In the genomic region with DNA sequence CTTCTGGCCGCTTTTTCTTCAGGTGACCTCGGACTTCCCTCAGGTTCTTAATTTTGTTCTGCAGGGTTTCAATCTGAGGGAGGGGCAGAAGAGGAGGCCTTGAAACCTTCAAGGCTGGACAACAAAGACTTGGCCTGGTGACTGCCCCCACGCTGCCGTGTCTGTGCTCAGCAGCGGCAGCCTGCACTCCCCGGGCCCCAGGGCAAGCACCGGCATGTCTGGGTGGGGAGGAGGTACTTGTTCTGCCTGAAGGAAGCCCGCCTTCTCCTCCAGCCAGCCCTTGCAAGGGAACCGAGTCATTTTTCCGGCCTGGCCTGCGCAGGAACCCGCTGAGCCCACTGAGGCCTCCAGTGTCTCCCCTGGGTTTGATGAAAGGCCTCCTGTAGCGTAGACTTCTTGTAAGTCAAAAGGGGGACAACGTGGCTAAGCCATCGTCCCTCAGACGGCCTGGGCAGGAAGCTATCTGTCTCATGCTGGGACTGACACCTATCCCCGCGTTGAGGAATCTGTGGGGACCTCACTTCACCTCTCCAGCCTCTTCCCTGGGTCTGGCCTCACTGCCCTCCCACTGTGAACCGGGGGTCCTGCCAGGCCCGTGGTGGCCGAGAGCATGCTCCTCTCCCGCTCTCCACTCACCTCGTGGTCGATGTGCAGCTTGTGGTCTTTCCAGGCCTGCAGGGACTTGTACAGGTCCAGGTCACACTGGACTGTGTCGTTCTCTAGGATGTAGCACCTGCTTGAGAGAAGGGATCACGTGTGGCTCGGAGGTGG, we compare ENCODE assay signal across 25 cellular contexts.
DNase-seq lines count a peak whose midpoint lies in the region; FAIRE-seq and TF ChIP-seq lines count a peak whose summit lies in the region.
"Had no signal": no experiment of that assay in that cellular context is flagged by ENCODE, and none has a peak within 500 bp of the region (broad histone marks: within the 10 kb centered on the region; RNA-seq: fewer than 3 reads in every experiment).

No MANE protein-coding gene starts in this region.

- no peak for TF ChIP-seq CTCF in neural crest cell (conservative IDR thresholded peaks at IDR 0.05)
- TF ChIP-seq CTCF in sigmoid colon (IDR thresholded peaks at IDR 0.05): no peak

- peaks cover 34% of the 10 kb centered on the region for H3K4me1 Mint-ChIP-seq in dendritic cell treated with granulocyte-macrophage colony-stimulating factor and Interleukin-4, amounts not matched to agents 40 ng/mL and 50 ng/mL, for 4 days (ENCODE audit: low read depth)
- H3K4me1 Mint-ChIP-seq in neural crest cell: peaks cover 12% of the 10 kb centered on the region

- no peaks in the 10 kb centered on the region for H3K27me3 ChIP-seq in HUES6 (ENCODE audit: control insufficient read depth, insufficient read depth, low read length)
- no peaks in the 10 kb centered on the region for H3K27me3 ChIP-seq in sigmoid colon
- no peaks in the 10 kb centered on the region for H3K27me3 ChIP-seq in small intestine (ENCODE audit: control insufficient read depth in 2 of 2, insufficient read depth in 2 of 2, low read length in 2 of 2)
- H3K27me3 ChIP-seq: body of pancreas, SJCRH30 had no signal

- peaks cover 100% of the 10 kb centered on the region for H3K36me3 Mint-ChIP-seq in dendritic cell treated with granulocyte-macrophage colony-stimulating factor and Interleukin-4, amounts not matched to agents 40 ng/mL and 50 ng/mL, for 4 days (ENCODE audit: low read depth)
- H3K36me3 Mint-ChIP-seq in neural crest cell (ENCODE audit: low read depth): peaks cover 3% of the 10 kb centered on the region

- TF ChIP-seq POLR2A in GM12891 (IDR thresholded peaks at IDR 0.05; ENCODE audit: low read depth, low read length): no peak
- TF ChIP-seq POLR2A in sigmoid colon (IDR thresholded peaks at IDR 0.05): no peak

- peak overlapping the region; percentile 43 for H3K27ac Mint-ChIP-seq in dendritic cell treated with granulocyte-macrophage colony-stimulating factor and Interleukin-4, amounts not matched to agents 40 ng/mL and 50 ng/mL, for 4 days
- peak overlapping the region; percentile 27 for H3K27ac Mint-ChIP-seq in neural crest cell (ENCODE audit: unreplicated experiment)
- H3K27ac Mint-ChIP-seq: activated naive CD8-positive, alpha-beta T cell treated with anti-CD3 and anti-CD28 coated beads, Interleukin-2, amount 10 ng/mL, durations not matched to agents 7 days and 5 days had no signal

- no peaks in the 10 kb centered on the region for H3K9me3 ChIP-seq in HUES6 (ENCODE audit: control insufficient read depth, insufficient read depth, low read depth, low read length)
- no peaks in the 10 kb centered on the region for H3K9me3 ChIP-seq in sigmoid colon
- H3K9me3 ChIP-seq in small intestine (ENCODE audit: control insufficient read depth, low read depth): no peaks in the 10 kb centered on the region
- H3K9me3 ChIP-seq: body of pancreas, SJCRH30 had no signal

- H3K4me3 ChIP-seq in HUES6 (ENCODE audit: low read depth, low read length): no peak overlapping the region
- no peak overlapping the region for H3K4me3 ChIP-seq in sigmoid colon
- H3K4me3 ChIP-seq in small intestine (ENCODE audit: low read depth in 1 of 2, low read length in 2 of 2): no peak overlapping the region
- H3K4me3 ChIP-seq: body of pancreas, coronary artery, SJCRH30 had no signal

- FAIRE-seq in GM12891 (lab: Jason Lieb, UNC) (no peak), small intestine (lab: Jason Lieb, UNC) (no peak)
- FAIRE-seq: endothelial cell of umbilical vein had no signal

- WGBS in sigmoid colon, 2 donors: 92 to 93% methylated on average over 27 of the region's 27 CpGs
- 90 to 94% (median 92%) methylated on average over 27 of the region's 27 CpGs for WGBS in small intestine, 3 donors

- no peak for DNase-seq in GM12891 (ENCODE audit: insufficient read length, low spot score)
- DNase-seq in neural crest cell (ENCODE audit: low read depth, low spot score): no peak
- DNase-seq in NCI-H2107 treated with DMSO at 0.1 percent for 48 hours (lab: John Stamatoyannopoulos, UW; ENCODE audit: unreplicated experiment): no peak
- no peak for DNase-seq in sigmoid colon
- DNase-seq in small intestine: no peak
- DNase-seq: activated CD4-positive, alpha-beta T cell treated with anti-CD3 and anti-CD28 coated beads, Interleukin-2, amount 50 U/mL, for 48 hours; activated naive CD8-positive, alpha-beta T cell treated with anti-CD3 and anti-CD28 coated beads, Interleukin-2, amount 10 ng/mL, durations not matched to agents 7 days and 5 days; activated T-cell treated with anti-CD3 and anti-CD28 coated beads, Interleukin-2, amount 50 U/mL, for 1 hour; body of pancreas; CD4-positive, CD25-positive, alpha-beta regulatory T cell; DMS53; foreskin fibroblast; hypothalamus; kidney glomerular epithelial cell; NCI-H1048; NCI-H2081 treated with DMSO at 0.1 percent for 48 hours; NCI-H524 treated with DMSO at 0.1 percent for 48 hours; OCI-M1; SJCRH30; stimulated activated CD4-positive, alpha-beta T cell treated with anti-CD3 and anti-CD28 coated beads, Interleukin-4, amount 100 ng/mL, for 4 hours; T-helper 2 cell had no signal

- peaks cover 40% of the 10 kb centered on the region for H3K36me3 ChIP-seq in HUES6 (ENCODE audit: control insufficient read depth, insufficient read depth, low read length)
- H3K36me3 ChIP-seq in sigmoid colon: peaks cover 0 to 41% (median 9%) of the 10 kb centered on the region in 4 donors
- no peaks in the 10 kb centered on the region for H3K36me3 ChIP-seq in small intestine (ENCODE audit: control insufficient read depth in 2 of 2, insufficient read depth in 2 of 2, low read length in 2 of 2)

- H3K27ac ChIP-seq in HUES6 (ENCODE audit: low read depth, low read length): peak overlapping the region; percentile 17; the same call in 1 of the 2 replicates
- no peak overlapping the region for H3K27ac ChIP-seq in sigmoid colon
- no peak overlapping the region for H3K27ac ChIP-seq in small intestine (ENCODE audit: low read depth in 1 of 2, low read length in 1 of 2)
- H3K27ac ChIP-seq: body of pancreas, coronary artery, SJCRH30 had no signal

- H3K4me3 Mint-ChIP-seq in dendritic cell treated with granulocyte-macrophage colony-stimulating factor and Interleukin-4, amounts not matched to agents 40 ng/mL and 50 ng/mL, for 4 days: no peak overlapping the region
- no peak overlapping the region for H3K4me3 Mint-ChIP-seq in neural crest cell
- H3K4me3 Mint-ChIP-seq: activated naive CD8-positive, alpha-beta T cell treated with anti-CD3 and anti-CD28 coated beads, Interleukin-2, amount 10 ng/mL, durations not matched to agents 7 days and 5 days; CD4-positive, CD25-positive, alpha-beta regulatory T cell had no signal

- TF ChIP-seq EP300 in sigmoid colon (IDR thresholded peaks at IDR 0.05): no peak

- intact Hi-C loops in dendritic cell treated with granulocyte-macrophage colony-stimulating factor and Interleukin-4, amounts not matched to agents 40 ng/mL and 50 ng/mL, for 4 days (cut with micrococcal nuclease): no loop called here
- intact Hi-C loops in sigmoid colon (cut with DNase I): no loop called here

- no peaks in the 10 kb centered on the region for H3K9me3 Mint-ChIP-seq in dendritic cell treated with granulocyte-macrophage colony-stimulating factor and Interleukin-4, amounts not matched to agents 40 ng/mL and 50 ng/mL, for 4 days
- H3K9me3 Mint-ChIP-seq in neural crest cell: no peaks in the 10 kb centered on the region
- H3K9me3 Mint-ChIP-seq: activated naive CD8-positive, alpha-beta T cell treated with anti-CD3 and anti-CD28 coated beads, Interleukin-2, amount 10 ng/mL, durations not matched to agents 7 days and 5 days; CD4-positive, CD25-positive, alpha-beta regulatory T cell had no signal

- peak overlapping the region; percentile 13 for H3K9ac ChIP-seq in HUES6 (ENCODE audit: low read length)

- H3K4me1 ChIP-seq in HUES6 (ENCODE audit: control insufficient read depth, insufficient read depth, low read length) (peaks cover 8% of the 10 kb centered on the region), sigmoid colon (peaks cover 0 to 9% (median 5%) of the 10 kb centered on the region in 4 donors), small intestine (ENCODE audit: control insufficient read depth in 2 of 2, insufficient read depth in 1 of 2, low read depth in 1 of 2, low read length in 1 of 2) (peaks cover 0 to 5% of the 10 kb centered on the region in 2 donors)
- H3K4me1 ChIP-seq: body of pancreas, SJCRH30 had no signal

- H3K27me3 Mint-ChIP-seq in dendritic cell treated with granulocyte-macrophage colony-stimulating factor and Interleukin-4, amounts not matched to agents 40 ng/mL and 50 ng/mL, for 4 days: no peaks in the 10 kb centered on the region
- no peaks in the 10 kb centered on the region for H3K27me3 Mint-ChIP-seq in neural crest cell (ENCODE audit: low read depth)
- H3K27me3 Mint-ChIP-seq: activated naive CD8-positive, alpha-beta T cell treated with anti-CD3 and anti-CD28 coated beads, Interleukin-2, amount 10 ng/mL, durations not matched to agents 7 days and 5 days; CD4-positive, CD25-positive, alpha-beta regulatory T cell had no signal

TF ChIP-seq in GM12891, 5 proteins besides CTCF, POLR2A, EP300 and RAD21:
- TF ChIP-seq PAX5 (IDR thresholded peaks at IDR 0.05; ENCODE audit: insufficient read depth, low read length, severe bottlenecking) (no peak), TAF1 (IDR thresholded peaks at IDR 0.05; ENCODE audit: low read depth, low read length) (no peak), SPI1 (IDR thresholded peaks at IDR 0.05; ENCODE audit: low read depth, low read length) (no peak), POU2F2 (IDR thresholded peaks at IDR 0.05; ENCODE audit: low read depth, low read length) (no peak), POLR2AphosphoS5 (IDR thresholded peaks at IDR 0.05; ENCODE audit: low read depth, low read length) (peak; percentile 64)
